25 cellular contexts compared by ENCODE assay signal in genomic region chr16:70390774-70391173, GRCh38. TPM values are rescaled to one million over a fixed set of nuclear protein-coding genes. Genes with fewer than 3 reads are reported as not detected.
DNase-seq lines count a peak whose midpoint lies in the region; ATAC-seq, FAIRE-seq and TF ChIP-seq lines count a peak whose summit lies in the region.
"Had no signal": no experiment of that assay in that cellular context is flagged by ENCODE, and none has a peak within 500 bp of the region (broad histone marks: within the 10 kb centered on the region; RNA-seq: fewer than 3 reads in every experiment).

No MANE protein-coding gene starts in this region.

- H3K9me3 Mint-ChIP-seq in activated naive CD8-positive, alpha-beta T cell treated with anti-CD3 and anti-CD28 coated beads, Interleukin-2, amount 10 ng/mL, durations not matched to agents 7 days and 5 days = no peaks in the 10 kb centered on the region
- no peaks in the 10 kb centered on the region for H3K9me3 Mint-ChIP-seq in activated naive CD8-positive, alpha-beta T cell treated with anti-CD3 and anti-CD28 coated beads, Interleukin-2, amount 50 U/mL, for 24 hours
- no peaks in the 10 kb centered on the region for H3K9me3 Mint-ChIP-seq in type B pancreatic cell
- H3K9me3 Mint-ChIP-seq in effector memory CD8-positive, alpha-beta T cell = no peaks in the 10 kb centered on the region
- H3K9me3 Mint-ChIP-seq: activated B cell treated with CpG ODN at 0.5 μM for 24 hours; activated naive CD4-positive, alpha-beta T cell treated with anti-CD3 and anti-CD28 coated beads, Interleukin-2, amount 50 U/mL, for 24 hours; activated T-helper 17 cell treated with anti-CD3 and anti-CD28 coated beads, Interleukin-2, amount 50 U/mL, for 72 hours; CD8-positive, alpha-beta T cell; central memory CD8-positive, alpha-beta T cell had no signal

- H3K4me1 Mint-ChIP-seq in activated naive CD8-positive, alpha-beta T cell treated with anti-CD3 and anti-CD28 coated beads, Interleukin-2, amount 10 ng/mL, durations not matched to agents 7 days and 5 days = peaks cover 9% of the 10 kb centered on the region
- peaks cover 2% of the 10 kb centered on the region for H3K4me1 Mint-ChIP-seq in activated naive CD8-positive, alpha-beta T cell treated with anti-CD3 and anti-CD28 coated beads, Interleukin-2, amount 50 U/mL, for 24 hours
- H3K4me1 Mint-ChIP-seq in type B pancreatic cell (ENCODE audit: unreplicated experiment) = no peaks in the 10 kb centered on the region
- H3K4me1 Mint-ChIP-seq in effector memory CD8-positive, alpha-beta T cell (ENCODE audit: low read depth in 2 of 2) = peaks cover 0 to 4% of the 10 kb centered on the region in 2 donors
- H3K4me1 Mint-ChIP-seq: activated naive CD4-positive, alpha-beta T cell treated with anti-CD3 and anti-CD28 coated beads, Interleukin-2, amount 50 U/mL, for 24 hours; activated T-helper 17 cell treated with anti-CD3 and anti-CD28 coated beads, Interleukin-2, amount 50 U/mL, for 72 hours; central memory CD8-positive, alpha-beta T cell had no signal

- H3K4me3 ChIP-seq in bronchial epithelial cell (ENCODE audit: low read depth, low read length) = no peak overlapping the region
- H3K4me3 ChIP-seq: ascending aorta, dorsolateral prefrontal cortex, sigmoid colon, upper lobe of left lung had no signal

- no peaks in the 10 kb centered on the region for H3K36me3 ChIP-seq in bronchial epithelial cell (ENCODE audit: control insufficient read depth, insufficient read depth, low read length)

- peak; percentile 13 for FAIRE-seq in bronchial epithelial cell (lab: Jason Lieb, UNC)
- FAIRE-seq: GM18507 had no signal

- in situ Hi-C loops in GM13976 (cut with MboI; ENCODE audit: low sequenced_read_pairs, unreplicated experiment) = no loop called here

- H3K27me3 Mint-ChIP-seq in activated naive CD8-positive, alpha-beta T cell treated with anti-CD3 and anti-CD28 coated beads, Interleukin-2, amount 10 ng/mL, durations not matched to agents 7 days and 5 days = no peaks in the 10 kb centered on the region
- no peaks in the 10 kb centered on the region for H3K27me3 Mint-ChIP-seq in activated naive CD8-positive, alpha-beta T cell treated with anti-CD3 and anti-CD28 coated beads, Interleukin-2, amount 50 U/mL, for 24 hours
- H3K27me3 Mint-ChIP-seq in type B pancreatic cell = no peaks in the 10 kb centered on the region
- H3K27me3 Mint-ChIP-seq in effector memory CD8-positive, alpha-beta T cell = no peaks in the 10 kb centered on the region
- H3K27me3 Mint-ChIP-seq: activated B cell treated with CpG ODN at 0.5 μM for 24 hours; activated naive CD4-positive, alpha-beta T cell treated with anti-CD3 and anti-CD28 coated beads, Interleukin-2, amount 50 U/mL, for 24 hours; activated T-helper 17 cell treated with anti-CD3 and anti-CD28 coated beads, Interleukin-2, amount 50 U/mL, for 72 hours; central memory CD8-positive, alpha-beta T cell had no signal

- POLR2A ChIA-PET in activated naive CD8-positive, alpha-beta T cell treated with anti-CD3 and anti-CD28 coated beads, Interleukin-2, amount 10 ng/mL, durations not matched to agents 7 days and 5 days (lab: Charles Lee) = interaction anchor here (5.1 kb wide), 1 partner anchor 10 kb away, joined by 24 read pairs; no protein-coding TSS in a partner anchor

- no peak for ATAC-seq in activated naive CD8-positive, alpha-beta T cell treated with anti-CD3 and anti-CD28 coated beads, Interleukin-2, amount 10 ng/mL, durations not matched to agents 7 days and 5 days (ENCODE audit: low read depth)
- ATAC-seq in activated naive CD8-positive, alpha-beta T cell treated with anti-CD3 and anti-CD28 coated beads, Interleukin-2, amount 50 U/mL, for 24 hours = no peak
- peak; percentile 51 for ATAC-seq in left colon
- ATAC-seq in effector memory CD8-positive, alpha-beta T cell (replicated peaks) = no peak
- ATAC-seq: activated T-helper 17 cell treated with anti-CD3 and anti-CD28 coated beads, Interleukin-2, amount 50 U/mL, for 72 hours; CD8-positive, alpha-beta T cell; Right ventricle myocardium inferior had no signal

- peak overlapping the region; percentile 12 for H3K27ac Mint-ChIP-seq in activated naive CD8-positive, alpha-beta T cell treated with anti-CD3 and anti-CD28 coated beads, Interleukin-2, amount 10 ng/mL, durations not matched to agents 7 days and 5 days
- no peak overlapping the region for H3K27ac Mint-ChIP-seq in activated naive CD8-positive, alpha-beta T cell treated with anti-CD3 and anti-CD28 coated beads, Interleukin-2, amount 50 U/mL, for 24 hours
- peak overlapping the region; percentile 38 for H3K27ac Mint-ChIP-seq in type B pancreatic cell
- H3K27ac Mint-ChIP-seq in effector memory CD8-positive, alpha-beta T cell = no peak overlapping the region
- H3K27ac Mint-ChIP-seq: activated B cell treated with CpG ODN at 0.5 μM for 24 hours; activated naive CD4-positive, alpha-beta T cell treated with anti-CD3 and anti-CD28 coated beads, Interleukin-2, amount 50 U/mL, for 24 hours; CD8-positive, alpha-beta T cell had no signal

- H3K27me3 ChIP-seq in bronchial epithelial cell (ENCODE audit: control insufficient read depth, insufficient read depth, low read length) = no peaks in the 10 kb centered on the region
- H3K27me3 ChIP-seq: ascending aorta, dorsolateral prefrontal cortex, sigmoid colon, upper lobe of left lung had no signal

- no peak for DNase-seq in activated naive CD8-positive, alpha-beta T cell treated with anti-CD3 and anti-CD28 coated beads, Interleukin-2, amount 10 ng/mL, durations not matched to agents 7 days and 5 days
- DNase-seq in activated naive CD8-positive, alpha-beta T cell treated with anti-CD3 and anti-CD28 coated beads, Interleukin-2, amount 50 U/mL, for 24 hours = no peak
- peak; percentile 80 for DNase-seq in bronchial epithelial cell (ENCODE audit: low read depth)
- peak in 1 of 2 donors; percentile 39 for DNase-seq in left colon
- DNase-seq in type B pancreatic cell (ENCODE audit: extremely low spot score, unreplicated experiment) = no peak
- no peak for DNase-seq in GM13976 (ENCODE audit: low spot score)
- no peak for DNase-seq in effector memory CD8-positive, alpha-beta T cell
- no peak for DNase-seq in iPS-NIHi11 (ENCODE audit: low spot score)
- DNase-seq: 8988T; activated B cell treated with CpG ODN at 0.5 μM for 24 hours; activated CD4-positive, alpha-beta T cell treated with anti-CD3 and anti-CD28 coated beads, Interleukin-2, amount 50 U/mL, for 4 hours; activated CD8-positive, alpha-beta memory T cell treated with anti-CD3 and anti-CD28 coated beads, Interleukin-2, amount 50 U/mL, for 48 hours; CD8-positive, alpha-beta T cell; DMS 273 treated with DMSO at 0.1 percent for 48 hours; dorsolateral prefrontal cortex; NCI-H187; NCI-H748 treated with DMSO at 0.1 percent for 48 hours; sigmoid colon; upper lobe of left lung had no signal

- intact Hi-C loops in left colon (cut with DNase I, micrococcal nuclease) = loop anchor here in 1 of 2 donors (10.0 kb wide), 1 partner anchor 64 kb away; the partner anchor contains the start of gene FCSK

- peaks cover 10% of the 10 kb centered on the region for H3K36me3 Mint-ChIP-seq in activated naive CD8-positive, alpha-beta T cell treated with anti-CD3 and anti-CD28 coated beads, Interleukin-2, amount 10 ng/mL, durations not matched to agents 7 days and 5 days
- peaks cover 6% of the 10 kb centered on the region for H3K36me3 Mint-ChIP-seq in activated naive CD8-positive, alpha-beta T cell treated with anti-CD3 and anti-CD28 coated beads, Interleukin-2, amount 50 U/mL, for 24 hours (ENCODE audit: low read depth)
- H3K36me3 Mint-ChIP-seq in type B pancreatic cell = peaks cover 8% of the 10 kb centered on the region
- no peaks in the 10 kb centered on the region for H3K36me3 Mint-ChIP-seq in effector memory CD8-positive, alpha-beta T cell (ENCODE audit: insufficient read depth)
- H3K36me3 Mint-ChIP-seq: activated naive CD4-positive, alpha-beta T cell treated with anti-CD3 and anti-CD28 coated beads, Interleukin-2, amount 50 U/mL, for 24 hours had no signal

- no peak overlapping the region for H3K4me3 Mint-ChIP-seq in activated naive CD8-positive, alpha-beta T cell treated with anti-CD3 and anti-CD28 coated beads, Interleukin-2, amount 10 ng/mL, durations not matched to agents 7 days and 5 days
- no peak overlapping the region for H3K4me3 Mint-ChIP-seq in activated naive CD8-positive, alpha-beta T cell treated with anti-CD3 and anti-CD28 coated beads, Interleukin-2, amount 50 U/mL, for 24 hours
- no peak overlapping the region for H3K4me3 Mint-ChIP-seq in type B pancreatic cell
- no peak overlapping the region for H3K4me3 Mint-ChIP-seq in effector memory CD8-positive, alpha-beta T cell
- H3K4me3 Mint-ChIP-seq: activated B cell treated with CpG ODN at 0.5 μM for 24 hours; activated naive CD4-positive, alpha-beta T cell treated with anti-CD3 and anti-CD28 coated beads, Interleukin-2, amount 50 U/mL, for 24 hours; activated T-helper 17 cell treated with anti-CD3 and anti-CD28 coated beads, Interleukin-2, amount 50 U/mL, for 72 hours; CD8-positive, alpha-beta T cell; central memory CD8-positive, alpha-beta T cell had no signal

- TF ChIP-seq CTCF in bronchial epithelial cell (IDR thresholded peaks at IDR 0.05; ENCODE audit: insufficient read depth, low read length, severe bottlenecking) (no peak), type B pancreatic cell (conservative IDR thresholded peaks at IDR 0.05) (no peak), GM13976 (IDR thresholded peaks at IDR 0.05; ENCODE audit: borderline replicate concordance, control extremely low read depth, extremely low read depth, insufficient read depth, missing control alignments) (no peak)

RNA-seq across cellular contexts. Expression of gene DDX19A, which starts 44.1 kb away (rescaled TPM):
- total RNA-seq in activated naive CD8-positive, alpha-beta T cell treated with anti-CD3 and anti-CD28 coated beads, Interleukin-2, amount 10 ng/mL, durations not matched to agents 7 days and 5 days = 10 to 100 TPM; 35.5 to 40.4 TPM
- total RNA-seq in bronchial epithelial cell (21.3 and 27.9 TPM in 2 replicates), left colon (10 to 100 TPM; 16.1 to 19.0 TPM), type B pancreatic cell (ENCODE audit: low replicate concordance) (41.4 and 52.7 TPM in 2 replicates)

RNA-seq across cellular contexts. Expression of gene ST3GAL2, which starts 48.1 kb away (rescaled TPM):
- 10 to 100 TPM; 31.9 to 38.6 TPM for total RNA-seq in activated naive CD8-positive, alpha-beta T cell treated with anti-CD3 and anti-CD28 coated beads, Interleukin-2, amount 10 ng/mL, durations not matched to agents 7 days and 5 days
- total RNA-seq in bronchial epithelial cell = 2.6 and 3.2 TPM in 2 replicates
- total RNA-seq in left colon = 1 to 10 TPM; 6.0 to 8.7 TPM
- total RNA-seq in type B pancreatic cell (ENCODE audit: low replicate concordance) = 8.5 and 37.2 TPM in 2 replicates

Comparison
In these comparisons a context has a peak if more than half of its experiments do, and no peak if none do; other contexts are left out.
1. H3K27ac Mint-ChIP-seq: peak in activated naive CD8-positive, alpha-beta T cell treated with anti-CD3 and anti-CD28 coated beads, Interleukin-2, amount 10 ng/mL, durations not matched to agents 7 days and 5 days (single experiment) and type B pancreatic cell (single experiment); none in activated naive CD8-positive, alpha-beta T cell treated with anti-CD3 and anti-CD28 coated beads, Interleukin-2, amount 50 U/mL, for 24 hours (single experiment) and effector memory CD8-positive, alpha-beta T cell (0 of 2).